29 cellular contexts compared by ENCODE assay signal in the genomic region with DNA sequence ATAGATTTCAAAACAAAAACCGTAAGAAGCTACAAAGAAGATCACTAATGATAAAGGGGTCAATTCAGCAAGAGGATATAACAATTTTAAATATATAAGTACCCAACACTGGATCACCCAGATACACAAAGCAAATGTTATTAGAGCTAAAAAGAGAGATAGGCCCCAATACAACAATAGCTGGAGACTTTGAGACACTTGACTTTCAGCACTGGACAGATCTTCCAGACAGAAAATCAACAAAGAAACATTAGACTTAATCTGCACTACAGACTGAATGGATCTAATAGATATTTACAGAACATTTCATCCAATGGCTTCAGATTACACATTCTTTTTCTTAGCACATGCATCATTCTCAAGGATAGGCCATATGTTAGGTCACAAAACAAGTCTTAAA. TPM values are rescaled to one million over a fixed set of nuclear protein-coding genes. Genes with fewer than 3 reads are reported as not detected.
"Had no signal": no experiment of that assay in that cellular context is flagged by ENCODE, and none has a peak within 500 bp of the region (broad histone marks: within the 10 kb centered on the region; RNA-seq: fewer than 3 reads in every experiment).

No MANE protein-coding gene starts in this region.

- H3K27me3 ChIP-seq: stomach, suprapubic skin, testis, thyroid gland, tibial artery, tibial nerve, transverse colon, upper lobe of left lung, upper lobe of right lung, uterus, vagina had no signal

- FAIRE-seq: urothelium cell line had no signal

- H3K36me3 ChIP-seq: stomach, suprapubic skin, thoracic aorta, thyroid gland, tibial artery, tibial nerve, transverse colon, upper lobe of left lung, upper lobe of right lung, uterus, vagina had no signal

- DNase-seq: stimulated activated CD4-positive, alpha-beta T cell treated with anti-CD3 and anti-CD28 coated beads, Interleukin-2, amount 100 ng/mL, for 48 hours; stimulated activated CD4-positive, alpha-beta T cell treated with anti-CD3 and anti-CD28 coated beads, Interleukin-4, amount 100 ng/mL, for 1 hour; stimulated activated CD4-positive, alpha-beta T cell treated with anti-CD3 and anti-CD28 coated beads, Interleukin-4, amount 100 ng/mL, for 24 hours; stimulated activated CD4-positive, alpha-beta T cell treated with anti-CD3 and anti-CD28 coated beads, Interleukin-4, amount 100 ng/mL, for 4 hours; stimulated activated CD8-positive, alpha-beta memory T cell treated with anti-CD3 and anti-CD28 coated beads, Interleukin-4, amount 100 ng/mL, for 48 hours; stimulated activated naive B cell treated with anti-CD40 and anti-IgM and Interleukin-4, amounts not matched to agents 10 μg/mL and 1 μg/mL and 100 μg/mL, for 72 hours; stimulated activated naive CD4-positive, alpha-beta T cell; stimulated activated naive CD4-positive, alpha-beta T cell treated with Interleukin-2 at 50 U/mL for 16 hours; stimulated activated naive CD8-positive, alpha-beta T cell treated with anti-CD3 and anti-CD28 coated beads, Interleukin-15, amount 100 ng/mL, for 72 hours; stimulated activated naive CD8-positive, alpha-beta T cell treated with anti-CD3 and anti-CD28 coated beads, Interleukin-15, Interleukin-2, amounts not matched to agents 100 U/mL and 50 U/mL, for 24 hours; stomach; substantia nigra; testis; thyroid gland; tibial artery; transverse colon; trophoblast cell; upper lobe of left lung; upper lobe of right lung; uterus had no signal

- ATAC-seq: stimulated activated effector memory CD8-positive, alpha-beta T cell treated with anti-CD3 and anti-CD28 coated beads, Interleukin-12 subunit alpha, Interleukin-12 subunit beta, amount 100 ng/mL, for 72 hours; stimulated activated memory B cell treated with anti-CD40 and anti-IgM and Interleukin-4, amounts not matched to agents 10 μg/mL and 1 μg/mL and 100 μg/mL, for 72 hours; stimulated activated naive B cell treated with anti-CD40 and anti-IgM and Interleukin-4, amounts not matched to agents 10 μg/mL and 1 μg/mL and 100 μg/mL, for 72 hours; stimulated activated naive CD8-positive, alpha-beta T cell treated with anti-CD3 and anti-CD28 coated beads, Interleukin-15, amount 100 ng/mL, for 72 hours; stimulated activated naive CD8-positive, alpha-beta T cell treated with anti-CD3 and anti-CD28 coated beads, Interleukin-15, Interleukin-2, amounts not matched to agents 100 U/mL and 50 U/mL, for 24 hours; upper lobe of right lung had no signal

- H3K9me3 ChIP-seq: testis, thyroid gland, upper lobe of right lung, uterus, vagina had no signal

- H3K4me3 ChIP-seq: stomach, suprapubic skin, testis, thoracic aorta, thyroid gland, tibial artery, tibial nerve, transverse colon, upper lobe of left lung, upper lobe of right lung, uterus, vagina had no signal

- H3K4me1 ChIP-seq: stomach, suprapubic skin, testis, thyroid gland, tibial artery, tibial nerve, transverse colon, upper lobe of left lung, upper lobe of right lung, uterus, vagina had no signal

- H3K27ac ChIP-seq: stomach, suprapubic skin, testis, thoracic aorta, thyroid gland, tibial artery, tibial nerve, transverse colon, upper lobe of left lung, upper lobe of right lung, uterus, vagina had no signal

RNA-seq across cellular contexts. Expression of a gene that starts 46.3 kb away (rescaled TPM):
- total RNA-seq: stomach, thoracic aorta, transverse colon, upper lobe of left lung, upper lobe of right lung, ureter, urinary bladder, vagina had no signal
- polyA plus RNA-seq: stomach had no signal
